17 cellular contexts compared by ENCODE assay signal in genomic region chr9:114029311-114030170, GRCh38. TPM values are rescaled to one million over a fixed set of nuclear protein-coding genes. Genes with fewer than 3 reads are reported as not detected.
"Had no signal": no experiment of that assay in that cellular context is flagged by ENCODE, and none has a peak within 500 bp of the region (broad histone marks: within the 10 kb centered on the region; RNA-seq: fewer than 3 reads in every experiment).

No MANE protein-coding gene starts in this region.

- H3K9me3 Mint-ChIP-seq: WTC11 had no signal

- H3K4me2 ChIP-seq: neural progenitor cell, smooth muscle cell had no signal

- H3K9ac ChIP-seq: neural progenitor cell had no signal

- H3K27ac ChIP-seq: esophagus squamous epithelium, foreskin keratinocyte, left lung, neural progenitor cell, right atrium auricular region, tibial artery, uterus had no signal

- H2AFZ ChIP-seq: neural progenitor cell had no signal

- H3K4me1 Mint-ChIP-seq: stimulated activated memory B cell treated with anti-CD40 and anti-IgM and Interleukin-4, amounts not matched to agents 10 μg/mL and 1 μg/mL and 100 μg/mL, for 72 hours; T-helper 17 cell had no signal

- DNase-seq: activated CD4-positive, alpha-beta T cell treated with anti-CD3 and anti-CD28 coated beads, Interleukin-2, amount 50 U/mL, for 1 hour; activated naive CD4-positive, alpha-beta T cell; activated T-cell treated with anti-CD3 and anti-CD28 coated beads, Interleukin-2, amount 50 U/mL, for 72 hours; caudate nucleus; cortex of kidney; esophagus squamous epithelium; foreskin keratinocyte; left lung; T-helper 17 cell had no signal

- H3K4me3 Mint-ChIP-seq: activated T-cell treated with anti-CD3 and anti-CD28 coated beads, Interleukin-2, amount 50 U/mL, for 72 hours; neural progenitor cell; stimulated activated memory B cell treated with anti-CD40 and anti-IgM and Interleukin-4, amounts not matched to agents 10 μg/mL and 1 μg/mL and 100 μg/mL, for 72 hours; T-helper 17 cell; WTC11 had no signal

- H3K27me3 Mint-ChIP-seq: stimulated activated memory B cell treated with anti-CD40 and anti-IgM and Interleukin-4, amounts not matched to agents 10 μg/mL and 1 μg/mL and 100 μg/mL, for 72 hours; T-helper 17 cell had no signal

- ATAC-seq: activated T-cell treated with anti-CD3 and anti-CD28 coated beads, Interleukin-2, amount 50 U/mL, for 72 hours; left lung; stimulated activated memory B cell treated with anti-CD40 and anti-IgM and Interleukin-4, amounts not matched to agents 10 μg/mL and 1 μg/mL and 100 μg/mL, for 72 hours; T-helper 17 cell; WTC11 had no signal

- H3K27ac Mint-ChIP-seq: activated T-cell treated with anti-CD3 and anti-CD28 coated beads, Interleukin-2, amount 50 U/mL, for 72 hours; stimulated activated memory B cell treated with anti-CD40 and anti-IgM and Interleukin-4, amounts not matched to agents 10 μg/mL and 1 μg/mL and 100 μg/mL, for 72 hours; T-helper 17 cell; WTC11 had no signal

- H3K9me3 ChIP-seq: left lung, right atrium auricular region, tibial artery, uterus had no signal

- H3K36me3 ChIP-seq: neural progenitor cell, right atrium auricular region, uterus had no signal

- H3K4me3 ChIP-seq: esophagus squamous epithelium, left lung, neural progenitor cell, right atrium auricular region, smooth muscle cell, tibial artery, uterus had no signal

- H3K27me3 ChIP-seq: esophagus squamous epithelium, foreskin keratinocyte, left lung, neural progenitor cell, right atrium auricular region, tibial artery, uterus had no signal

- H3K4me1 ChIP-seq: esophagus squamous epithelium, foreskin keratinocyte, left lung, right atrium auricular region, uterus had no signal

RNA-seq across cellular contexts. Expression of gene AMBP, which starts 48.6 kb away (rescaled TPM):
- total RNA-seq: activated T-cell treated with anti-CD3 and anti-CD28 coated beads, Interleukin-2, amount 50 U/mL, for 72 hours; astrocyte; foreskin keratinocyte; right atrium auricular region; smooth muscle cell; T-helper 17 cell had no signal
- polyA plus RNA-seq: foreskin keratinocyte had no signal
